Comparison of ENCODE assay signal across 20 cellular contexts in the genomic region with DNA sequence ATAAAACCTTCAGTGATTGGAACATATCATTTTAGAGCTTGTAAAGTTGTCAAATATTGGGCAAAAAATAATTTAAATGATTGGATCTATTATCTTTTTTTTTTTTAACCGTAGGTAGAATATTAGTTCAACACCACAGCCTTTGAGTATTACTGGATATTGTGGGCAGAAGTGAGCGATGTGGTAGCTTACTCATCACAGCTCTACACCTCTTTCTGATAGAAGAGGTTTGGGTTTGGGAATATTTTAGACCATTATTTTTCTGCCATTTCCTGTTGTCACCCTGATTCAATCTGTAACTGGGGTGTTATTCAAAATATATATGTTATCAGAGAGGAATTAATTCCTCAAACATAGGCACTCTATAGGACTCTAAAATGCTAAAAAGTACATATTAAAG.
"Had no signal": no experiment of that assay in that cellular context is flagged by ENCODE, and none has a peak within 500 bp of the region (broad histone marks: within the 10 kb centered on the region; RNA-seq: fewer than 3 reads in every experiment).

No MANE protein-coding gene starts in this region.

- H3K27ac ChIP-seq: dorsolateral prefrontal cortex, epithelial cell of prostate, ovary, psoas muscle, skin epidermis, stomach, WERI-Rb-1 had no signal

- ATAC-seq: activated CD8-positive, alpha-beta memory T cell treated with anti-CD3 and anti-CD28 coated beads, Interleukin-2, amount 10 ng/mL, durations not matched to agents 7 days and 5 days; left lobe of liver; psoas muscle had no signal

- H3K27me3 Mint-ChIP-seq: activated CD8-positive, alpha-beta memory T cell treated with anti-CD3 and anti-CD28 coated beads, Interleukin-2, amount 10 ng/mL, durations not matched to agents 7 days and 5 days had no signal

- H3K4me3 Mint-ChIP-seq: activated CD8-positive, alpha-beta memory T cell treated with anti-CD3 and anti-CD28 coated beads, Interleukin-2, amount 10 ng/mL, durations not matched to agents 7 days and 5 days; endodermal cell had no signal

- H3K27me3 ChIP-seq: dorsolateral prefrontal cortex, ovary, stomach had no signal

- H3K9me3 ChIP-seq: ovary, psoas muscle, stomach had no signal

- H3K36me3 ChIP-seq: ovary, stomach, WERI-Rb-1 had no signal

- H3K9me3 Mint-ChIP-seq: endodermal cell had no signal

- H3K4me3 ChIP-seq: dorsolateral prefrontal cortex, ovary, psoas muscle, skin epidermis, stomach had no signal

- H3K27ac Mint-ChIP-seq: activated CD8-positive, alpha-beta memory T cell treated with anti-CD3 and anti-CD28 coated beads, Interleukin-2, amount 10 ng/mL, durations not matched to agents 7 days and 5 days had no signal

- DNase-seq: activated CD4-positive, alpha-beta T cell treated with anti-CD3 and anti-CD28 coated beads for 1 hour; activated CD4-positive, alpha-beta T cell treated with anti-CD3 and anti-CD28 coated beads, Interleukin-2, amount 50 U/mL, for 4 hours; activated CD8-positive, alpha-beta memory T cell treated with anti-CD3 and anti-CD28 coated beads, Interleukin-2, amount 10 ng/mL, durations not matched to agents 7 days and 5 days; activated naive CD4-positive, alpha-beta T cell; amniotic stem cell; caudate nucleus; dorsolateral prefrontal cortex; endodermal cell; foreskin fibroblast; kidney; ovary; psoas muscle; right cardiac atrium; stomach; T-helper 2 cell; trophoblast cell; WERI-Rb-1 had no signal
